Comparison of ENCODE assay signal across 1 cellular context in genomic region chr18:57437433-57437781, GRCh38.
TF ChIP-seq lines count a peak whose summit lies in the region.

No MANE protein-coding gene starts in this region.

TF ChIP-seq in HepG2, 621 proteins besides CTCF, POLR2A, EP300 and RAD21 (continued from another document and continues in another):
- no peak for TF ChIP-seq SATB2 (CRISPR knock-in tag; IDR thresholded peaks at IDR 0.05)
- TF ChIP-seq ZNF101 (CRISPR knock-in tag; IDR thresholded peaks at IDR 0.05; ENCODE audit: borderline replicate concordance, low read depth) = no peak
- TF ChIP-seq ZFYVE20 (CRISPR knock-in tag; IDR thresholded peaks at IDR 0.05; ENCODE audit: borderline replicate concordance, low read depth) = no peak
- TF ChIP-seq TCF7L2 (IDR thresholded peaks at IDR 0.05; ENCODE audit: low read depth, low read length) = no peak
- TF ChIP-seq ZFP91 (CRISPR knock-in tag; IDR thresholded peaks at IDR 0.05; ENCODE audit: borderline replicate concordance) = no peak
- peak; percentile 29; the same call in 1 of the 2 replicates for TF ChIP-seq ZBTB20 (CRISPR knock-in tag; IDR thresholded peaks at IDR 0.05; ENCODE audit: borderline replicate concordance, low read depth)
- peak; percentile 14; the same call in 1 of the 2 replicates for TF ChIP-seq ZNF280D (CRISPR knock-in tag; IDR thresholded peaks at IDR 0.05)
- TF ChIP-seq HMGXB4 (CRISPR knock-in tag; IDR thresholded peaks at IDR 0.05; ENCODE audit: borderline replicate concordance in 1 of 2, low read depth in 1 of 2) = peak in 1 of 2 experiments; percentile 49; a peak in 1 of 4 replicates
- no peak for TF ChIP-seq ZNF225 (CRISPR knock-in tag; IDR thresholded peaks at IDR 0.05)
- TF ChIP-seq ZNF773 (CRISPR knock-in tag; IDR thresholded peaks at IDR 0.05; ENCODE audit: borderline replicate concordance) = no peak
- TF ChIP-seq ZNF619 (CRISPR knock-in tag; IDR thresholded peaks at IDR 0.05) = no peak
- 0 out of 2 replicates have a peak, but pooled peaks have one; percentile 14 for TF ChIP-seq ZNF891 (CRISPR knock-in tag; IDR thresholded peaks at IDR 0.05)
- TF ChIP-seq NFAT5 (CRISPR knock-in tag; IDR thresholded peaks at IDR 0.05) = no peak
- TF ChIP-seq STAG1 (CRISPR knock-in tag; IDR thresholded peaks at IDR 0.05) = peak; percentile 30
- no peak for TF ChIP-seq ZNF281 (CRISPR knock-in tag; IDR thresholded peaks at IDR 0.05; ENCODE audit: borderline replicate concordance)
- no peak for TF ChIP-seq KDM5B (CRISPR knock-in tag; IDR thresholded peaks at IDR 0.05; ENCODE audit: borderline replicate concordance)
- TF ChIP-seq MLX (CRISPR knock-in tag; IDR thresholded peaks at IDR 0.05) = no peak
- no peak for TF ChIP-seq ZNF770 (CRISPR knock-in tag; IDR thresholded peaks at IDR 0.05)
- TF ChIP-seq RFXAP (CRISPR knock-in tag; IDR thresholded peaks at IDR 0.05; ENCODE audit: borderline replicate concordance) = no peak
- TF ChIP-seq SNAPC2 (CRISPR knock-in tag; IDR thresholded peaks at IDR 0.05) = no peak
- no peak for TF ChIP-seq IRF1 (CRISPR knock-in tag; IDR thresholded peaks at IDR 0.05; ENCODE audit: low read depth)
- TF ChIP-seq TARDBP (CRISPR knock-in tag; IDR thresholded peaks at IDR 0.05) = no peak
- no peak for TF ChIP-seq XRCC5 (optimal IDR thresholded peaks at IDR 0.05; ENCODE audit: low read length)
- 0 out of 2 replicates have a peak, but pooled peaks have one; percentile 25 for TF ChIP-seq ZNF564 (CRISPR knock-in tag; IDR thresholded peaks at IDR 0.05)
- TF ChIP-seq ZBED4 (CRISPR knock-in tag; IDR thresholded peaks at IDR 0.05; ENCODE audit: borderline replicate concordance) = no peak
